ENCODE assay signal across 8 cellular contexts in the genomic region with DNA sequence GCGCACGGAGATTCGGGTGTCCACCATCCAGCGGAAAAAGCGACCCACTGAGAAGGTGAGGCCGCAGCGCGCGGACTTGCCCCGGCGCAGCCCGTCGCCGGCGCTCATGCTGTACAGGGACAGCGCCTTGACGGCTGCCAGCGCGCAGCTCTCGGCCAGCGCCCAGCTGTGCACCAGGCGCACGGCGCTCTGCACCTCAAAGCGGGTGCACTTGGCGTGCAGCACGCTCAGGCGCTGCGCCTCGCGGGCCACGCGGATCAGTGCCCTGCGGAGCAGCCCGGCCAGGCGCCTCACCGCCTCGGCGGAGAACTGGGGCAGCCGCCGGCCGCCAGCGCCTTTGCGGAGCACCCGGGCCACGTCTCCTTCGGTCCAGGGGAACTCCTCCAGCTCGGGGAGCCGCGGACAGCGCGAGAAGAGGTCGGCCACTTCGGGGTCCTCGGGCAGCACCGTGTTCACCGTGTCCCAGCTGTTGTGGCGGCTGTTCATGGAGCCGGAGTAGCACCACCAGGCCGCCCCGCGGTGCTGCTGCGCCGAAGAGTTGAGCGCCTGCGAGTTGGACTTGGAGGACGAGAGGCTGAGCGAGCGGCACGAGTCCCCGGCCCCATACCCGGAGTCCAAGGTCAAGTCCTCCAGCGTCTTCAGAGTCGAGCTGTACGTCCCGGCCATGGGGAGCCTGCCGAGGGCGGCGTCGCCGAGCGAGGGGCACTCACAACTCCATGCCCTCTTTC. TPM values are rescaled to one million over a fixed set of nuclear protein-coding genes. Genes with fewer than 3 reads are reported as not detected.
DNase-seq lines count a peak whose midpoint lies in the region; ATAC-seq and TF ChIP-seq lines count a peak whose summit lies in the region.

No MANE protein-coding gene starts in this region.

- ATAC-seq in GM23338 (peak; percentile 55), mucosa of descending colon (peak; percentile 51), HG02588 (IDR thresholded peaks at IDR 0.05; ENCODE audit: unreplicated experiment) (no peak)
- ATAC-seq in stimulated activated naive B cell treated with anti-CD40 and anti-IgM and Interleukin-4, amounts not matched to agents 10 μg/mL and 1 μg/mL and 100 μg/mL, for 72 hours (replicated peaks), result peak; percentile 35 to 38

- H3K4me2 ChIP-seq in GM23338, result peak overlapping the region; percentile 91

- H3K4me1 ChIP-seq in GM23338 (ENCODE audit: insufficient read depth) (peaks cover 8% of the 10 kb centered on the region), mucosa of descending colon (ENCODE audit: low read depth) (peaks cover 16% of the 10 kb centered on the region)

- TF ChIP-seq CTCF in GM23338 (conservative IDR thresholded peaks at IDR 0.05; ENCODE audit: low read depth in 2 of 2) (no peak), mucosa of descending colon (IDR thresholded peaks at IDR 0.05) (no peak)

- no peaks in the 10 kb centered on the region for H3K9me2 ChIP-seq in GM23338 (ENCODE audit: insufficient read depth)

- H3K36me3 Mint-ChIP-seq in GM23338 (ENCODE audit: low read depth), result no peaks in the 10 kb centered on the region; the same call in 2 of the 3 replicates
- peaks cover 20 to 32% of the 10 kb centered on the region in 2 donors for H3K36me3 Mint-ChIP-seq in stimulated activated naive B cell treated with anti-CD40 and anti-IgM and Interleukin-4, amounts not matched to agents 10 μg/mL and 1 μg/mL and 100 μg/mL, for 72 hours

- peaks cover 5% of the 10 kb centered on the region; the same call in 1 of the 2 replicates for H3F3A ChIP-seq in GM23338 (replicated peaks; ENCODE audit: low read depth)

- H3K79me2 ChIP-seq in GM23338 (replicated peaks; ENCODE audit: insufficient read depth), result peaks cover 37% of the 10 kb centered on the region

- peak; percentile 78 for DNase-seq in D341Med (ENCODE audit: low spot score)
- peak; percentile 72 for DNase-seq in GM23338 (ENCODE audit: low spot score)
- peak; percentile 67 for DNase-seq in NCI-H2171 (lab: John Stamatoyannopoulos, UW)
- peak; percentile 30 for DNase-seq in activated T-cell treated with anti-CD3 and anti-CD28 coated beads for 1 hour (ENCODE audit: low read depth)
- no peak for DNase-seq in epithelial cell of prostate (ENCODE audit: low read depth, low spot score)
- DNase-seq in mucosa of descending colon, result peak; percentile 50 to 80 (median 74)
- DNase-seq in stimulated activated naive B cell treated with anti-CD40 and anti-IgM and Interleukin-4, amounts not matched to agents 10 μg/mL and 1 μg/mL and 100 μg/mL, for 72 hours, result peak; percentile 44

- intact Hi-C loops in mucosa of descending colon (cut with DNase I, micrococcal nuclease), result loop anchor here in 1 of 2 donors (5.0 kb wide), 1 partner anchor 360 kb away; no protein-coding TSS in a partner anchor

- H3K4me3 ChIP-seq in GM23338, result peak overlapping the region; percentile 85
- H3K4me3 ChIP-seq in mucosa of descending colon, result peak overlapping the region; percentile 31

- peaks cover 19% of the 10 kb centered on the region for H3K4me1 Mint-ChIP-seq in GM23338
- H3K4me1 Mint-ChIP-seq in stimulated activated naive B cell treated with anti-CD40 and anti-IgM and Interleukin-4, amounts not matched to agents 10 μg/mL and 1 μg/mL and 100 μg/mL, for 72 hours, result peaks cover 37 to 61% of the 10 kb centered on the region in 2 donors

- H3K27ac Mint-ChIP-seq in GM23338, result no peak overlapping the region
- H3K27ac Mint-ChIP-seq in stimulated activated naive B cell treated with anti-CD40 and anti-IgM and Interleukin-4, amounts not matched to agents 10 μg/mL and 1 μg/mL and 100 μg/mL, for 72 hours, result peak overlapping the region; percentile 92

- H3K9me3 Mint-ChIP-seq in GM23338, result no peaks in the 10 kb centered on the region
- no peaks in the 10 kb centered on the region for H3K9me3 Mint-ChIP-seq in stimulated activated naive B cell treated with anti-CD40 and anti-IgM and Interleukin-4, amounts not matched to agents 10 μg/mL and 1 μg/mL and 100 μg/mL, for 72 hours

- peaks cover 14% of the 10 kb centered on the region; the same call in 1 of the 2 replicates for H4K20me1 ChIP-seq in GM23338 (replicated peaks; ENCODE audit: insufficient read depth)

- no peaks in the 10 kb centered on the region for H3K9me3 ChIP-seq in mucosa of descending colon

- peak overlapping the region; percentile 94 for H2AFZ ChIP-seq in GM23338

- H3K36me3 ChIP-seq in GM23338 (ENCODE audit: insufficient read depth) (no peaks in the 10 kb centered on the region), mucosa of descending colon (ENCODE audit: low read depth) (no peaks in the 10 kb centered on the region)

- peaks cover 35% of the 10 kb centered on the region for H3K27me3 ChIP-seq in GM23338 (ENCODE audit: insufficient read depth)

- no peak overlapping the region for H3K27ac ChIP-seq in GM23338 (ENCODE audit: low read depth)
- H3K27ac ChIP-seq in epithelial cell of prostate, result peak overlapping the region; percentile 39

- H3K4me3 Mint-ChIP-seq in GM23338, result peak overlapping the region; percentile 70
- peak overlapping the region; percentile 89 to 93 for H3K4me3 Mint-ChIP-seq in stimulated activated naive B cell treated with anti-CD40 and anti-IgM and Interleukin-4, amounts not matched to agents 10 μg/mL and 1 μg/mL and 100 μg/mL, for 72 hours

- H3K27me3 Mint-ChIP-seq in GM23338 (ENCODE audit: insufficient read depth, low read depth, poor library complexity), result peaks cover 24% of the 10 kb centered on the region
- H3K27me3 Mint-ChIP-seq in stimulated activated naive B cell treated with anti-CD40 and anti-IgM and Interleukin-4, amounts not matched to agents 10 μg/mL and 1 μg/mL and 100 μg/mL, for 72 hours, result peaks cover 36 to 44% of the 10 kb centered on the region in 2 donors

TF ChIP-seq in GM23338, 12 proteins besides CTCF, POLR2A, EP300 and RAD21:
- TF ChIP-seq EZH2phosphoT487 (IDR thresholded peaks at IDR 0.05; ENCODE audit: unreplicated experiment) (no peak), EZH2 (IDR thresholded peaks at IDR 0.05; ENCODE audit: low read depth, unreplicated experiment) (peak; percentile 2)

RNA-seq across cellular contexts. Expression of a gene that starts 0.7 kb away (rescaled TPM):
- total RNA-seq in GM23338 (2014; rRNA removed; shearing (Covaris generic)), result 9.9 and 12.1 TPM in 2 replicates
- polyA plus RNA-seq in GM23338 (2016; fragmentation: Nextera tagmentation; extraction: Ambion mirVana), result 2.6 and 3.1 TPM in 2 replicates
- total RNA-seq in mucosa of descending colon, result 10 to 100 TPM; 12.8 to 16.8 (median 14.3) TPM
